Comparison of ENCODE assay signal across 7 cellular contexts in genomic region chr2:147082850-147083522, GRCh38.
DNase-seq lines count a peak whose midpoint lies in the region; ATAC-seq and TF ChIP-seq lines count a peak whose summit lies in the region.

No MANE protein-coding gene starts in this region.

- ATAC-seq in GM21619 (IDR thresholded peaks at IDR 0.05; ENCODE audit: unreplicated experiment), result peak; percentile 91
- ATAC-seq in activated naive CD8-positive, alpha-beta T cell treated with anti-CD3 and anti-CD28 coated beads, Interleukin-2, amount 50 U/mL, for 24 hours, result no peak
- ATAC-seq in sciatic nerve, result peak; percentile 85

- H3K27ac ChIP-seq in left ventricle myocardium inferior (replicated peaks), result peak overlapping the region; percentile 27

- no peaks in the 10 kb centered on the region for H3K9me3 ChIP-seq in left ventricle myocardium inferior (replicated peaks)

- H3K36me3 Mint-ChIP-seq in activated naive CD8-positive, alpha-beta T cell treated with anti-CD3 and anti-CD28 coated beads, Interleukin-2, amount 50 U/mL, for 24 hours (ENCODE audit: low read depth), result no peaks in the 10 kb centered on the region

- no peak overlapping the region for H3K4me3 Mint-ChIP-seq in activated naive CD8-positive, alpha-beta T cell treated with anti-CD3 and anti-CD28 coated beads, Interleukin-2, amount 50 U/mL, for 24 hours

- no peaks in the 10 kb centered on the region for H3K9me3 Mint-ChIP-seq in activated naive CD8-positive, alpha-beta T cell treated with anti-CD3 and anti-CD28 coated beads, Interleukin-2, amount 50 U/mL, for 24 hours

- H3K27me3 ChIP-seq in GM06990 (replicated peaks; ENCODE audit: control insufficient read depth, insufficient read depth, low read length), result no peaks in the 10 kb centered on the region
- no peaks in the 10 kb centered on the region for H3K27me3 ChIP-seq in left ventricle myocardium inferior (ENCODE audit: low read depth)

- H3K4me1 ChIP-seq in left ventricle myocardium inferior, result peaks cover 10% of the 10 kb centered on the region

- DNase-seq in GM06990 (ENCODE audit: extremely low read depth, insufficient read length) (peak; percentile 16), KBM-7 (peak; percentile 60), RPMI8226 (peak; percentile 58), left ventricle myocardium inferior (no peak), sciatic nerve (ENCODE audit: low spot score) (no peak)
- peak; percentile 34 for DNase-seq in activated naive CD8-positive, alpha-beta T cell treated with anti-CD3 and anti-CD28 coated beads, Interleukin-2, amount 50 U/mL, for 24 hours

- intact Hi-C loops in left ventricle myocardium inferior (cut with micrococcal nuclease) (loop anchor here (5.0 kb wide), 1 partner anchor 829 kb away; no protein-coding TSS in a partner anchor), sciatic nerve (cut with DNase I) (no loop called here)

- H3K36me3 ChIP-seq in GM06990 (ENCODE audit: control insufficient read depth, insufficient read depth, low read length) (no peaks in the 10 kb centered on the region), left ventricle myocardium inferior (no peaks in the 10 kb centered on the region)

- H3K27ac Mint-ChIP-seq in activated naive CD8-positive, alpha-beta T cell treated with anti-CD3 and anti-CD28 coated beads, Interleukin-2, amount 50 U/mL, for 24 hours, result no peak overlapping the region

- TF ChIP-seq CTCF in GM06990 (IDR thresholded peaks at IDR 0.05; ENCODE audit: insufficient read depth, low read length, poor library complexity, severe bottlenecking), result peak; percentile 83
- peak; percentile 88 for TF ChIP-seq CTCF in left ventricle myocardium inferior (IDR thresholded peaks at IDR 0.05; ENCODE audit: borderline replicate concordance)

- no peaks in the 10 kb centered on the region for H3K4me1 Mint-ChIP-seq in activated naive CD8-positive, alpha-beta T cell treated with anti-CD3 and anti-CD28 coated beads, Interleukin-2, amount 50 U/mL, for 24 hours

- peaks cover 2% of the 10 kb centered on the region for H3K27me3 Mint-ChIP-seq in activated naive CD8-positive, alpha-beta T cell treated with anti-CD3 and anti-CD28 coated beads, Interleukin-2, amount 50 U/mL, for 24 hours

- in situ Hi-C loops in KBM-7 (cut with MboI; ENCODE audit: low pct_unique_long_range_greater_than_20kb, low sequenced_read_pairs), result no loop called here

- H3K4me3 ChIP-seq in GM06990 (replicated peaks; ENCODE audit: low read depth, low read length), result no peak overlapping the region
- H3K4me3 ChIP-seq in left ventricle myocardium inferior, result no peak overlapping the region

Comparison
In these comparisons a context has a peak if more than half of its experiments do, and no peak if none do; other contexts are left out.
1. DNase-seq: peak in GM06990 (single experiment), KBM-7 (single experiment), RPMI8226 (single experiment) and activated naive CD8-positive, alpha-beta T cell treated with anti-CD3 and anti-CD28 coated beads, Interleukin-2, amount 50 U/mL, for 24 hours (single experiment); none in left ventricle myocardium inferior (single experiment) and sciatic nerve (single experiment).